Comparison of ENCODE assay signal across 19 cellular contexts in genomic region chr13:34290661-34291060, GRCh38.
DNase-seq lines count a peak whose midpoint lies in the region; ATAC-seq and TF ChIP-seq lines count a peak whose summit lies in the region.
"Had no signal": no experiment of that assay in that cellular context is flagged by ENCODE, and none has a peak within 500 bp of the region (broad histone marks: within the 10 kb centered on the region; RNA-seq: fewer than 3 reads in every experiment).

No MANE protein-coding gene starts in this region.

- intact Hi-C loops in mammary epithelial cell (cut with micrococcal nuclease) = no loop called here
- intact Hi-C loops in MCF 10A (cut with micrococcal nuclease) = no loop called here
- intact Hi-C loops in right lobe of liver (cut with DNase I) = no loop called here

- H3K79me2 ChIP-seq in mammary epithelial cell (ENCODE audit: insufficient read depth, low read length) = no peaks in the 10 kb centered on the region
- H3K79me2 ChIP-seq in neural progenitor cell (ENCODE audit: low read depth) = no peaks in the 10 kb centered on the region

- H3K9me3 ChIP-seq in mammary epithelial cell (replicated peaks; ENCODE audit: insufficient read depth, low read length) (no peaks in the 10 kb centered on the region), neural progenitor cell (ENCODE audit: low read depth) (no peaks in the 10 kb centered on the region), right lobe of liver (no peaks in the 10 kb centered on the region)
- H3K9me3 ChIP-seq: A549 had no signal

- dilution Hi-C loops in mammary epithelial cell (cut with HindIII; ENCODE audit: low sequenced_read_pairs) = no loop called here

- no peak overlapping the region for H3K27ac ChIP-seq in mammary epithelial cell (ENCODE audit: insufficient read depth, low read depth, low read length)
- H3K27ac ChIP-seq in neural progenitor cell = peak overlapping the region; percentile 24
- no peak overlapping the region for H3K27ac ChIP-seq in right lobe of liver
- H3K27ac ChIP-seq: 22Rv1 had no signal

- H3K4me3 Mint-ChIP-seq in MCF 10A (ENCODE audit: unreplicated experiment) = no peak overlapping the region
- H3K4me3 Mint-ChIP-seq in neural progenitor cell = no peak overlapping the region
- H3K4me3 Mint-ChIP-seq in endothelial cell (ENCODE audit: unreplicated experiment) = no peak overlapping the region
- H3K4me3 Mint-ChIP-seq: CD14-positive monocyte; CD4-positive, alpha-beta memory T cell; HFFc6 had no signal

- no peaks in the 10 kb centered on the region for H3K4me1 Mint-ChIP-seq in MCF 10A (ENCODE audit: insufficient read depth, unreplicated experiment)
- no peaks in the 10 kb centered on the region for H3K4me1 Mint-ChIP-seq in neural progenitor cell
- peaks cover 14% of the 10 kb centered on the region for H3K4me1 Mint-ChIP-seq in endothelial cell (ENCODE audit: unreplicated experiment)
- H3K4me1 Mint-ChIP-seq: CD14-positive monocyte; CD4-positive, alpha-beta memory T cell had no signal

- H3K4me2 ChIP-seq in mammary epithelial cell (ENCODE audit: insufficient read depth, low read depth, low read length) = no peak overlapping the region
- no peak overlapping the region for H3K4me2 ChIP-seq in neural progenitor cell
- H3K4me2 ChIP-seq: A549 had no signal

- no peak for TF ChIP-seq CTCF in mammary epithelial cell (conservative IDR thresholded peaks at IDR 0.05 in 1 of 2, IDR thresholded peaks at IDR 0.05 in 1 of 2; ENCODE audit: extremely low read depth in 1 of 2, insufficient read depth in 1 of 2, low read depth in 1 of 2, low read length in 2 of 2)
- TF ChIP-seq CTCF in MCF 10A (IDR thresholded peaks at IDR 0.05; ENCODE audit: unreplicated experiment) = no peak
- no peak for TF ChIP-seq CTCF in neural progenitor cell (IDR thresholded peaks at IDR 0.05)
- no peak for TF ChIP-seq CTCF in right lobe of liver (IDR thresholded peaks at IDR 0.05)
- TF ChIP-seq CTCF in endothelial cell (IDR thresholded peaks at IDR 0.05; ENCODE audit: unreplicated experiment) = no peak

- H3K27me3 Mint-ChIP-seq in MCF 10A (ENCODE audit: insufficient read depth, unreplicated experiment) = no peaks in the 10 kb centered on the region
- H3K27me3 Mint-ChIP-seq in neural progenitor cell (ENCODE audit: insufficient read depth, low read depth) = no peaks in the 10 kb centered on the region
- H3K27me3 Mint-ChIP-seq in endothelial cell (ENCODE audit: unreplicated experiment) = no peaks in the 10 kb centered on the region
- H3K27me3 Mint-ChIP-seq: CD4-positive, alpha-beta memory T cell had no signal

- ATAC-seq in right lobe of liver = no peak
- ATAC-seq: A549, HCT116 had no signal

- POLR2A ChIA-PET in MCF 10A (lab: Yijun Ruan, JAX) = interaction anchor here (0.8 kb wide), 1 partner anchor 12 kb away, joined by 3 read pairs; no protein-coding TSS in a partner anchor

- H3K27me3 ChIP-seq in mammary epithelial cell (ENCODE audit: insufficient read depth, low read length) = no peaks in the 10 kb centered on the region
- no peaks in the 10 kb centered on the region for H3K27me3 ChIP-seq in neural progenitor cell
- H3K27me3 ChIP-seq in right lobe of liver = no peaks in the 10 kb centered on the region

- H4K20me1 ChIP-seq in mammary epithelial cell (ENCODE audit: insufficient read depth, low read length) = no peaks in the 10 kb centered on the region
- no peaks in the 10 kb centered on the region for H4K20me1 ChIP-seq in neural progenitor cell (ENCODE audit: low read depth)

- no peak overlapping the region for H3K27ac Mint-ChIP-seq in MCF 10A (ENCODE audit: low read depth, unreplicated experiment)
- H3K27ac Mint-ChIP-seq in neural progenitor cell = no peak overlapping the region
- no peak overlapping the region for H3K27ac Mint-ChIP-seq in endothelial cell (ENCODE audit: unreplicated experiment)
- H3K27ac Mint-ChIP-seq: CD14-positive monocyte; CD4-positive, alpha-beta memory T cell; HFFc6 had no signal

- H3F3A ChIP-seq in neural progenitor cell (ENCODE audit: low read depth) = no peaks in the 10 kb centered on the region

- no peak overlapping the region for H3K9ac ChIP-seq in mammary epithelial cell (ENCODE audit: insufficient read depth, low read length)
- no peak overlapping the region for H3K9ac ChIP-seq in neural progenitor cell

- DNase-seq in mammary epithelial cell = no peak
- no peak for DNase-seq in MCF 10A (ENCODE audit: unreplicated experiment)
- DNase-seq in islet precursor cell = peak; percentile 56
- peak; percentile 6 for DNase-seq in neural progenitor cell (ENCODE audit: low spot score)
- DNase-seq in stimulated activated naive CD4-positive, alpha-beta T cell treated with Interleukin-2 at 50 U/mL for 16 hours (lab: John Stamatoyannopoulos, UW) = no peak
- no peak for DNase-seq in right lobe of liver
- no peak for DNase-seq in NK-92 treated with Interleukin-12 subunit alpha and Interleukin-12 subunit beta, amount 100 ng/mL, for 24 hours (lab: John Stamatoyannopoulos, UW)
- no peak for DNase-seq in endothelial cell (ENCODE audit: low spot score)
- DNase-seq: AML-193; Calu3; CD4-positive, alpha-beta memory T cell; GF-D8; GOT3; H7; HFFc6 had no signal

- in situ Hi-C loops in mammary epithelial cell (cut with MboI; ENCODE audit: low sequenced_read_pairs in 2 of 2) = no loop called here

- H3K9me3 Mint-ChIP-seq in MCF 10A (ENCODE audit: unreplicated experiment) (no peaks in the 10 kb centered on the region), neural progenitor cell (no peaks in the 10 kb centered on the region), endothelial cell (ENCODE audit: unreplicated experiment) (no peaks in the 10 kb centered on the region)
- H3K9me3 Mint-ChIP-seq: HFFc6 had no signal

- H2AFZ ChIP-seq in mammary epithelial cell (ENCODE audit: low read depth, low read length) = peak overlapping the region; percentile 43
- H2AFZ ChIP-seq in neural progenitor cell (replicated peaks) = no peak overlapping the region

- H3K4me3 ChIP-seq in mammary epithelial cell (replicated peaks in 1 of 3; ENCODE audit: insufficient read depth in 1 of 3, low read depth in 2 of 3, low read length in 3 of 3) (no peak overlapping the region), neural progenitor cell (no peak overlapping the region), right lobe of liver (no peak overlapping the region)
- H3K4me3 ChIP-seq: A549 had no signal

- BruUV-seq in mammary epithelial cell (replicated peaks; lab: Mats Ljungman, UMichigan) = no TSS peak
- no TSS peak for BruUV-seq in MCF 10A (replicated peaks; lab: Mats Ljungman, UMichigan)

- H3K36me3 Mint-ChIP-seq in MCF 10A (ENCODE audit: insufficient read depth, unreplicated experiment) (no peaks in the 10 kb centered on the region), neural progenitor cell (no peaks in the 10 kb centered on the region), endothelial cell (ENCODE audit: low read depth, unreplicated experiment) (no peaks in the 10 kb centered on the region)
- H3K36me3 Mint-ChIP-seq: CD14-positive monocyte; CD4-positive, alpha-beta memory T cell had no signal

- CTCF ChIA-PET in mammary epithelial cell (lab: Charles Lee; ENCODE audit: low non-redundant PET) = no interaction called here
- CTCF ChIA-PET in MCF 10A (lab: Yijun Ruan, JAX) = interaction anchor here (0.9 kb wide), 1 partner anchor 24 kb away, joined by 3 read pairs; no protein-coding TSS in a partner anchor

- peaks cover 10% of the 10 kb centered on the region for H3K4me1 ChIP-seq in mammary epithelial cell (ENCODE audit: insufficient read depth, low read length)
- peaks cover 6% of the 10 kb centered on the region for H3K4me1 ChIP-seq in neural progenitor cell
- H3K4me1 ChIP-seq in right lobe of liver = no peaks in the 10 kb centered on the region

- H3K36me3 ChIP-seq in mammary epithelial cell (ENCODE audit: insufficient read depth, low read length) (no peaks in the 10 kb centered on the region), neural progenitor cell (no peaks in the 10 kb centered on the region), right lobe of liver (no peaks in the 10 kb centered on the region)

- TF ChIP-seq POLR2A in right lobe of liver (IDR thresholded peaks at IDR 0.05) = no peak

Comparison
In these comparisons a context has a peak if more than half of its experiments do, and no peak if none do; other contexts are left out.
1. DNase-seq: peak in islet precursor cell (single experiment) and neural progenitor cell (single experiment); none in mammary epithelial cell (single experiment), MCF 10A (single experiment), stimulated activated naive CD4-positive, alpha-beta T cell treated with Interleukin-2 at 50 U/mL for 16 hours (single experiment), right lobe of liver (0 of 3), NK-92 treated with Interleukin-12 subunit alpha and Interleukin-12 subunit beta, amount 100 ng/mL, for 24 hours (single experiment) and endothelial cell (single experiment).